ENCODE assay signal across 11 cellular contexts in the genomic region with DNA sequence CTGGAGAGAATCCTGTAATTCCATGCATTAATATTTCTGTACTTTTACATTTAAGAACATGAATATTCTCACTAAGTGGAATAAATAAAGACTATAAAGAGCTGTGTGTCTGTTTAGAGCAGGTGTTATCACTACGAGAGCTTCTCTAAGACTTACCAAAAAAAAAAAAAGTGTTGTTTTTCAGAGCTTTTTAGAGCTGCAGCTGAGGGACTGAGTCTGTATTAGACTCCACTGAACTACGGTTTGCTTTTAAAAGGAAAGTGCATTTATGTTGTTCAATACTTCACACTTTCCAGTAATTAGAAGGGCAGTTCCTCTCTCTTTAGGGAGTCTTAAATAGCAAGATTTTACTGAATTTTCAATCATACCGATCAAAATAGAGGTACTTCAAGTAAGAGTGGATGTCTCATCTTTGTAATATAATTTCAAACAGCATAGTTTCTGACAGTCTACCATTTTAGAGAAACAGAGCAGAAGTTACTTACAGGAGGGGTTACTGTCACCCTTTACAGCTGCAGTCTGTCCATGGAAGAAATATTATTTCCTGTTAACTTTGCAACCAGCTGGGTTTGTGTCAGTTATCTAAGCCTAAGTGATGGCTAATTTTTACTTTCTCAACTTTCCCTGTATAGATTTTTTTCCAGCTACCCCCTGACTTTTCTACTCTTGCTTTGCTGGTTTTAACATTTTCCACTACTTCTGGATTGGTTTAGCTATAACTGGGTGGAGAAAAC. TPM values are rescaled to one million over a fixed set of nuclear protein-coding genes. Genes with fewer than 3 reads are reported as not detected.
DNase-seq lines count a peak whose midpoint lies in the region; ATAC-seq, FAIRE-seq and TF ChIP-seq lines count a peak whose summit lies in the region.
"Had no signal": no experiment of that assay in that cellular context is flagged by ENCODE, and none has a peak within 500 bp of the region (broad histone marks: within the 10 kb centered on the region; RNA-seq: fewer than 3 reads in every experiment).

No MANE protein-coding gene starts in this region.

- ATAC-seq in upper lobe of left lung (ENCODE audit: low FRiP score in 2 of 2) (no peak), GM21526 (IDR thresholded peaks at IDR 0.05; ENCODE audit: low FRiP score, unreplicated experiment) (no peak)
- ATAC-seq: T-cell had no signal

- TF ChIP-seq CTCF in OCI-LY3 (IDR thresholded peaks at IDR 0.05; ENCODE audit: low read depth, low read length) (no peak), upper lobe of left lung (IDR thresholded peaks at IDR 0.05) (no peak)

- H3K4me3 ChIP-seq in OCI-LY3 (ENCODE audit: low read length) (peak overlapping the region; percentile 86), mesenchymal stem cell (ENCODE audit: insufficient read depth in 1 of 2, low read depth in 1 of 2, low read length in 2 of 2) (no peak overlapping the region), upper lobe of left lung (peak overlapping the region in 1 of 4 donors; percentile 61)
- H3K4me3 ChIP-seq: neural progenitor cell had no signal

- no peak overlapping the region for H3K4ac ChIP-seq in mesenchymal stem cell (ENCODE audit: low read depth in 1 of 2, low read length in 2 of 2)

- H3K23ac ChIP-seq in mesenchymal stem cell (ENCODE audit: low read length in 2 of 2): no peak overlapping the region

- no peak overlapping the region for H2AK5ac ChIP-seq in mesenchymal stem cell (ENCODE audit: low read length, severe bottlenecking)

- 7% methylated on average over 2 of the region's 3 CpGs for WGBS in mesenchymal stem cell
- WGBS in upper lobe of left lung, 2 donors: 33 to 52% methylated on average over 3 of the region's 3 CpGs

- H3K9me3 ChIP-seq in OCI-LY3 (ENCODE audit: insufficient read depth, low read length) (no peaks in the 10 kb centered on the region), mesenchymal stem cell (ENCODE audit: control insufficient read depth, low read length) (no peaks in the 10 kb centered on the region), upper lobe of left lung (no peaks in the 10 kb centered on the region)

- H3K18ac ChIP-seq in mesenchymal stem cell (ENCODE audit: low read depth in 1 of 2, low read length in 2 of 2): no peak overlapping the region

- no peak overlapping the region for H4K91ac ChIP-seq in mesenchymal stem cell (ENCODE audit: low read length)

- TF ChIP-seq EP300 in upper lobe of left lung (IDR thresholded peaks at IDR 0.05): no peak

- no peak overlapping the region for H3K14ac ChIP-seq in mesenchymal stem cell (ENCODE audit: low read length in 2 of 2)

- peaks cover 74% of the 10 kb centered on the region for H3K4me1 ChIP-seq in OCI-LY3 (ENCODE audit: low read length)
- peaks cover 22% of the 10 kb centered on the region for H3K4me1 ChIP-seq in mesenchymal stem cell (ENCODE audit: control insufficient read depth, insufficient read depth, low read depth, low read length)
- H3K4me1 ChIP-seq in upper lobe of left lung: peaks cover 0 to 22% (median 12%) of the 10 kb centered on the region in 4 donors

- peaks cover 5% of the 10 kb centered on the region for H3K79me1 ChIP-seq in mesenchymal stem cell (replicated peaks; ENCODE audit: low read length, poor library complexity, severe bottlenecking)

- H3K9ac ChIP-seq in OCI-LY3 (ENCODE audit: low read length): peak overlapping the region; percentile 99
- H3K9ac ChIP-seq in mesenchymal stem cell (ENCODE audit: low read length): no peak overlapping the region
- H3K9ac ChIP-seq: neural progenitor cell had no signal

- H3K27ac ChIP-seq in OCI-LY3 (ENCODE audit: low read length) (peak overlapping the region; percentile 97), mesenchymal stem cell (ENCODE audit: low read length, poor library complexity, severe bottlenecking) (no peak overlapping the region), upper lobe of left lung (peak overlapping the region in 2 of 4 donors; percentile 24 to 61)
- H3K27ac ChIP-seq: neural progenitor cell had no signal

- H2AFZ ChIP-seq in OCI-LY3 (ENCODE audit: low read depth, low read length): no peak overlapping the region
- H2AFZ ChIP-seq in mesenchymal stem cell (ENCODE audit: low read depth, low read length): no peak overlapping the region
- H2AFZ ChIP-seq: neural progenitor cell had no signal

- TF ChIP-seq POLR2A in GM12892 (IDR thresholded peaks at IDR 0.05; ENCODE audit: low read depth, low read length) (no peak), upper lobe of left lung (IDR thresholded peaks at IDR 0.05) (no peak)

- H3K4me2 ChIP-seq in OCI-LY3 (ENCODE audit: low read length): peak overlapping the region; percentile 99
- no peak overlapping the region for H3K4me2 ChIP-seq in mesenchymal stem cell (ENCODE audit: low read length, poor library complexity, severe bottlenecking)
- H3K4me2 ChIP-seq: neural progenitor cell had no signal

- H2BK12ac ChIP-seq in mesenchymal stem cell (ENCODE audit: low read length in 2 of 2): no peak overlapping the region

- DNase-seq in CD1c-positive myeloid dendritic cell (ENCODE audit: extremely low spot score): peak; percentile 34
- DNase-seq in GM12892 (ENCODE audit: insufficient read length): no peak
- peak; percentile 63 for DNase-seq in mesenchymal stem cell
- DNase-seq in T-helper 1 cell: no peak
- no peak for DNase-seq in upper lobe of left lung
- no peak for DNase-seq in cortex of kidney (lab: John Stamatoyannopoulos, UW)
- DNase-seq: activated CD8-positive, alpha-beta memory T cell treated with anti-CD3 and anti-CD28 coated beads for 24 hours; T-cell had no signal

- no peak overlapping the region for H4K8ac ChIP-seq in mesenchymal stem cell (ENCODE audit: low read length)

- peak; percentile 85 for FAIRE-seq in GM12892 (lab: Jason Lieb, UNC)

- H3K27me3 ChIP-seq in OCI-LY3 (ENCODE audit: low read depth, low read length): no peaks in the 10 kb centered on the region
- H3K27me3 ChIP-seq in mesenchymal stem cell (ENCODE audit: control insufficient read depth in 1 of 2, insufficient read depth in 1 of 2, low read length in 2 of 2): peaks cover 0 to 84% of the 10 kb centered on the region in 2 experiments
- H3K27me3 ChIP-seq in upper lobe of left lung: no peaks in the 10 kb centered on the region

- peaks cover 85% of the 10 kb centered on the region for H3K79me2 ChIP-seq in OCI-LY3 (ENCODE audit: low read length)

- H4K20me1 ChIP-seq in OCI-LY3 (ENCODE audit: insufficient read depth, low read length): peaks cover 38% of the 10 kb centered on the region

- H2BK120ac ChIP-seq in mesenchymal stem cell (ENCODE audit: low read depth, low read length): no peak overlapping the region

- H2BK15ac ChIP-seq in mesenchymal stem cell (ENCODE audit: low read depth, poor library complexity, severe bottlenecking): no peak overlapping the region

- H2BK5ac ChIP-seq in mesenchymal stem cell (ENCODE audit: low read depth, low read length, poor library complexity, severe bottlenecking): no peak overlapping the region

- peaks cover 40% of the 10 kb centered on the region for H3K36me3 ChIP-seq in OCI-LY3 (replicated peaks; ENCODE audit: low read depth, low read length)
- no peaks in the 10 kb centered on the region for H3K36me3 ChIP-seq in mesenchymal stem cell (ENCODE audit: control insufficient read depth in 1 of 2, insufficient read depth in 2 of 2, low read depth in 1 of 2, low read length in 2 of 2)
- no peaks in the 10 kb centered on the region for H3K36me3 ChIP-seq in upper lobe of left lung
- H3K36me3 ChIP-seq: neural progenitor cell had no signal

RNA-seq across cellular contexts. Expression of a gene that starts 2.4 kb away (rescaled TPM):
- polyA plus RNA-seq in GM12892 (2012; ENCODE audit: missing spikeins): 28.5 TPM
- 23.7 TPM for polyA plus RNA-seq in mesenchymal stem cell (2013, experiment 1 of 2)
- polyA plus RNA-seq in mesenchymal stem cell (2013, experiment 2 of 2): 22.9 TPM
- total RNA-seq in upper lobe of left lung: 10 to 100 TPM; 35.3 to 91.6 (median 47.6) TPM

Comparison
In these comparisons a context has a peak if more than half of its experiments do, and no peak if none do; other contexts are left out.
1. DNase-seq: peak in CD1c-positive myeloid dendritic cell (single experiment) and mesenchymal stem cell (single experiment); none in GM12892 (single experiment), T-helper 1 cell (0 of 5), upper lobe of left lung (0 of 2) and cortex of kidney (single experiment).